ENCODE assay signal across 22 cellular contexts in genomic region chr2:187748958-187749357, GRCh38.
DNase-seq lines count a peak whose midpoint lies in the region; ATAC-seq, FAIRE-seq and TF ChIP-seq lines count a peak whose summit lies in the region.
"Had no signal": no experiment of that assay in that cellular context is flagged by ENCODE, and none has a peak within 500 bp of the region (broad histone marks: within the 10 kb centered on the region; RNA-seq: fewer than 3 reads in every experiment).

No MANE protein-coding gene starts in this region.

- no peaks in the 10 kb centered on the region for H3K79me1 ChIP-seq in H1 (ENCODE audit: low read depth, low read length)

- H2BK20ac ChIP-seq in H1 (ENCODE audit: low read length), result 0 out of 2 replicates have a peak overlapping the region, but pooled peaks have one; percentile 66

- H4K91ac ChIP-seq in H1 (replicated peaks; ENCODE audit: insufficient read length, low read length), result no peak overlapping the region

- H3K27ac Mint-ChIP-seq in stimulated activated memory B cell treated with anti-CD40 and anti-IgM and Interleukin-4, amounts not matched to agents 10 μg/mL and 1 μg/mL and 100 μg/mL, for 72 hours, result no peak overlapping the region
- H3K27ac Mint-ChIP-seq: H9, HFFc6 had no signal

- no peak overlapping the region for H3K23ac ChIP-seq in H1 (ENCODE audit: insufficient read length)

- H4K20me1 ChIP-seq in HepG2 (ENCODE audit: insufficient read depth, low read length) (no peaks in the 10 kb centered on the region), H1 (replicated peaks in 1 of 2; ENCODE audit: control insufficient read depth in 1 of 2, insufficient read depth in 2 of 2, low read length in 2 of 2) (no peaks in the 10 kb centered on the region)

- H3K14ac ChIP-seq in H1 (ENCODE audit: insufficient read length), result no peak overlapping the region

- no peak overlapping the region for H2BK15ac ChIP-seq in H1 (ENCODE audit: low read length)

- H3K4me3 ChIP-seq in HepG2 (replicated peaks in 1 of 3; ENCODE audit: insufficient read depth in 1 of 3, low read depth in 2 of 3, low read length in 3 of 3) (no peak overlapping the region), right lobe of liver (no peak overlapping the region), H1 (ENCODE audit: extremely low read depth in 1 of 4, insufficient read depth in 2 of 4, low read depth in 3 of 4, low read length in 4 of 4) (no peak overlapping the region)
- H3K4me3 ChIP-seq: Peyer's patch, SJSA1 had no signal

- TF ChIP-seq RAD21 in HepG2 (CRISPR knock-in tag; IDR thresholded peaks at IDR 0.05) (no peak), H1 (IDR thresholded peaks at IDR 0.05 in 1 of 2, conservative IDR thresholded peaks at IDR 0.05 in 1 of 2; ENCODE audit: low read depth in 2 of 2, low read length in 2 of 2) (no peak)

- CTCF ChIA-PET in HepG2 (lab: Yijun Ruan, JAX; ENCODE audit: low intra/inter-chr PET ratio, low total read pairs), result no interaction called here
- CTCF ChIA-PET in H1 (lab: Charles Lee; ENCODE audit: partially characterized antibody), result interaction anchor here (1.5 to 1.8 kb wide), 2 partner anchors 90 to 168 kb away, joined by 5 to 7 read pairs; no protein-coding TSS in a partner anchor

- H2AFZ ChIP-seq in HepG2 (ENCODE audit: low read length) (no peak overlapping the region), H1 (ENCODE audit: low read length) (no peak overlapping the region)

- in situ Hi-C loops in HepG2 (cut with HindIII; ENCODE audit: extremely low pct_ligation_motif_present, low pct_unique_long_range_greater_than_20kb), result no loop called here

- H3K4ac ChIP-seq in H1 (replicated peaks; ENCODE audit: insufficient read length, low read depth, low read length), result no peak overlapping the region

- peak overlapping the region; percentile 60; the same call in 1 of the 2 replicates for H2BK5ac ChIP-seq in H1 (ENCODE audit: low read depth, low read length)

- no peak overlapping the region for H4K5ac ChIP-seq in H1 (ENCODE audit: insufficient read length, low read depth, low read length)

- H3K4me2 ChIP-seq in HepG2 (ENCODE audit: low read depth, low read length), result no peak overlapping the region
- no peak overlapping the region for H3K4me2 ChIP-seq in H1 (ENCODE audit: insufficient read depth in 1 of 2, low read depth in 2 of 2, low read length in 2 of 2)

- H3K36me3 ChIP-seq in HepG2 (replicated peaks in 1 of 2; ENCODE audit: control insufficient read depth in 1 of 2, insufficient read depth in 2 of 2, low read length in 2 of 2), result no peaks in the 10 kb centered on the region
- no peaks in the 10 kb centered on the region for H3K36me3 ChIP-seq in right lobe of liver
- no peaks in the 10 kb centered on the region for H3K36me3 ChIP-seq in H1 (ENCODE audit: control insufficient read depth in 2 of 4, insufficient read depth in 4 of 4, low read length in 3 of 4)
- H3K36me3 ChIP-seq: Peyer's patch, SJSA1 had no signal

- no peaks in the 10 kb centered on the region for H3K4me1 Mint-ChIP-seq in stimulated activated memory B cell treated with anti-CD40 and anti-IgM and Interleukin-4, amounts not matched to agents 10 μg/mL and 1 μg/mL and 100 μg/mL, for 72 hours

- H3K79me2 ChIP-seq in HepG2 (ENCODE audit: insufficient read depth, low read length) (no peaks in the 10 kb centered on the region), H1 (ENCODE audit: control insufficient read depth in 1 of 2, insufficient read depth in 2 of 2, low read length in 2 of 2) (no peaks in the 10 kb centered on the region)

- TF ChIP-seq EP300 in HepG2 (IDR thresholded peaks at IDR 0.05; ENCODE audit: low read depth in 2 of 2, low read length in 2 of 2) (no peak), HepG2 (CRISPR knock-in tag; IDR thresholded peaks at IDR 0.05; ENCODE audit: borderline replicate concordance) (no peak), H1 (IDR thresholded peaks at IDR 0.05; ENCODE audit: borderline replicate concordance in 1 of 2, low read depth in 2 of 2, low read length in 2 of 2) (no peak)

- ATAC-seq in HepG2 (peak; percentile 57), right lobe of liver (no peak), HG02973 (IDR thresholded peaks at IDR 0.05; ENCODE audit: unreplicated experiment) (no peak)
- peak; percentile 56 for ATAC-seq in stimulated activated memory B cell treated with anti-CD40 and anti-IgM and Interleukin-4, amounts not matched to agents 10 μg/mL and 1 μg/mL and 100 μg/mL, for 72 hours

- POLR2A ChIA-PET in HepG2 (lab: Yijun Ruan, JAX), result no interaction called here
- POLR2A ChIA-PET in H1 (lab: Charles Lee; ENCODE audit: partially characterized antibody), result no interaction called here

- TF ChIP-seq POLR2A in HepG2 (IDR thresholded peaks at IDR 0.05; ENCODE audit: insufficient read depth in 1 of 2, low read depth in 2 of 2, low read length in 2 of 2) (no peak), right lobe of liver (IDR thresholded peaks at IDR 0.05) (no peak), H1 (IDR thresholded peaks at IDR 0.05; ENCODE audit: control extremely low read depth in 1 of 2, low read depth in 2 of 2, low read length in 2 of 2) (no peak)

- H2BK12ac ChIP-seq in H1 (ENCODE audit: low read depth, low read length), result 0 out of 2 replicates have a peak overlapping the region, but pooled peaks have one; percentile 39

- no TSS peak for BruUV-seq in HepG2 (replicated peaks; lab: Mats Ljungman, UMichigan)

- no peaks in the 10 kb centered on the region for H3K27me3 ChIP-seq in HepG2 (ENCODE audit: control insufficient read depth in 1 of 2, insufficient read depth in 2 of 2, low read length in 2 of 2)
- no peaks in the 10 kb centered on the region for H3K27me3 ChIP-seq in right lobe of liver
- no peaks in the 10 kb centered on the region for H3K27me3 ChIP-seq in H1 (replicated peaks in 1 of 4; ENCODE audit: control insufficient read depth in 3 of 4, extremely low read depth in 1 of 4, insufficient read depth in 3 of 4, low read length in 3 of 4)
- H3K27me3 ChIP-seq: Peyer's patch, SJSA1 had no signal

- no peak overlapping the region for H3K9ac ChIP-seq in HepG2 (ENCODE audit: insufficient read depth, low read depth, low read length)
- H3K9ac ChIP-seq in H1 (replicated peaks in 1 of 4; ENCODE audit: extremely low read depth in 1 of 4, low read depth in 3 of 4, low read length in 3 of 4), result no peak overlapping the region

- H3K18ac ChIP-seq in H1 (ENCODE audit: extremely low read depth, low read length), result no peak overlapping the region

- H2AK5ac ChIP-seq in H1 (ENCODE audit: low read depth, low read length), result no peak overlapping the region

- peaks cover 10% of the 10 kb centered on the region for H3K9me3 Mint-ChIP-seq in stimulated activated memory B cell treated with anti-CD40 and anti-IgM and Interleukin-4, amounts not matched to agents 10 μg/mL and 1 μg/mL and 100 μg/mL, for 72 hours
- H3K9me3 Mint-ChIP-seq: HFFc6 had no signal

- no peaks in the 10 kb centered on the region for H3K23me2 ChIP-seq in H1 (ENCODE audit: low read depth, low read length)

- no peaks in the 10 kb centered on the region for H3K27me3 Mint-ChIP-seq in stimulated activated memory B cell treated with anti-CD40 and anti-IgM and Interleukin-4, amounts not matched to agents 10 μg/mL and 1 μg/mL and 100 μg/mL, for 72 hours

- FAIRE-seq in HepG2 (lab: Jason Lieb, UNC), result no peak
- FAIRE-seq in H1 (lab: Jason Lieb, UNC), result no peak
- FAIRE-seq in D721Med (lab: Jason Lieb, UNC), result no peak

- H3K36me3 Mint-ChIP-seq in stimulated activated memory B cell treated with anti-CD40 and anti-IgM and Interleukin-4, amounts not matched to agents 10 μg/mL and 1 μg/mL and 100 μg/mL, for 72 hours, result no peaks in the 10 kb centered on the region

- DNase-seq in HepG2 (ENCODE audit: low spot score) (no peak), right lobe of liver (no peak), H1 (ENCODE audit: low read depth in 1 of 2, low spot score in 2 of 2) (no peak), D721Med (ENCODE audit: insufficient read length, low spot score) (no peak), NCI-H2171 treated with DMSO at 0.1 percent for 48 hours (lab: John Stamatoyannopoulos, UW) (no peak), mesenteric fat pad (ENCODE audit: low spot score) (no peak)
- DNase-seq: DMS79 treated with DMSO at 0.1 percent for 48 hours; H9; HFFc6; KG1; NCI-H1092 treated with DMSO at 0.1 percent for 48 hours; NCI-H1436 treated with DMSO at 0.1 percent for 48 hours; NCI-H1930; NCI-H2227 treated with DMSO at 0.1 percent for 48 hours; NCI-H510A treated with DMSO at 0.1 percent for 48 hours; NCI-H748 treated with DMSO at 0.1 percent for 48 hours; NK-92 treated with Interleukin-12 subunit alpha and Interleukin-12 subunit beta, amount 100 ng/mL, for 24 hours; Peyer's patch had no signal

- H3K4me1 ChIP-seq in HepG2 (ENCODE audit: insufficient read depth, low read length) (no peaks in the 10 kb centered on the region), right lobe of liver (no peaks in the 10 kb centered on the region), H1 (replicated peaks in 1 of 4; ENCODE audit: control insufficient read depth in 3 of 4, insufficient read depth in 4 of 4, low read length in 3 of 4) (no peaks in the 10 kb centered on the region)
- H3K4me1 ChIP-seq: Peyer's patch, SJSA1 had no signal

- H3K9me3 ChIP-seq in HepG2 (ENCODE audit: low read length), result no peaks in the 10 kb centered on the region
- H3K9me3 ChIP-seq in right lobe of liver, result no peaks in the 10 kb centered on the region
- H3K9me3 ChIP-seq in H1 (ENCODE audit: insufficient read depth in 2 of 2, low read depth in 1 of 2, low read length in 1 of 2), result no peaks in the 10 kb centered on the region
- H3K9me3 ChIP-seq: Peyer's patch, SJSA1 had no signal

- no peak for TF ChIP-seq CTCF in HepG2 (CRISPR knock-in tag; IDR thresholded peaks at IDR 0.05)
- no peak for TF ChIP-seq CTCF in right lobe of liver (IDR thresholded peaks at IDR 0.05)
- TF ChIP-seq CTCF in H1 (IDR thresholded peaks at IDR 0.05; ENCODE audit: control extremely low read depth in 1 of 3, insufficient read depth in 1 of 3, low read depth in 1 of 3, low read length in 3 of 3), result no peak
- no peak for TF ChIP-seq CTCF in D721Med (IDR thresholded peaks at IDR 0.05; ENCODE audit: insufficient read depth, missing control alignments)

- intact Hi-C loops in HepG2 (cut with micrococcal nuclease; ENCODE audit: unreplicated experiment) (no loop called here), right lobe of liver (cut with DNase I) (no loop called here)

- WGBS in HepG2 (ENCODE audit: low lambda C conversion rate), result 3% methylated on average over 4 of the region's 4 CpGs
- WGBS in right lobe of liver (ENCODE audit: insufficient coverage, low coverage, low lambda C conversion rate, missing lambda C conversion rate), result 44% methylated on average over 3 of the region's 4 CpGs
- WGBS in H1 (ENCODE audit: extremely low coverage in 1 of 2, insufficient coverage in 1 of 2, insufficient read length in 1 of 2, insufficient replicate concordance in 2 of 2, low coverage in 1 of 2, low lambda C conversion rate in 2 of 2, missing lambda C conversion rate in 1 of 2), 2 experiments, result 94% methylated on average over 4 of the region's 4 CpGs; no CpG with 5 or more reads in 1 of the 2 experiments

- H3K27ac ChIP-seq in HepG2 (ENCODE audit: extremely low read length, insufficient read depth, low read length) (no peak overlapping the region), right lobe of liver (no peak overlapping the region), H1 (ENCODE audit: low read depth, low read length) (no peak overlapping the region)
- H3K27ac ChIP-seq: C4-2B, Peyer's patch, SJSA1 had no signal

- H3K56ac ChIP-seq in H1 (replicated peaks; ENCODE audit: insufficient read length, low read depth, low read length), result no peak overlapping the region

- no peak overlapping the region for H2BK120ac ChIP-seq in H1 (replicated peaks; ENCODE audit: low read depth, low read length)

- H4K8ac ChIP-seq in H1 (ENCODE audit: extremely low read depth, insufficient read depth, low read length), result no peak overlapping the region; the same call in 1 of the 2 replicates

- no peak overlapping the region for H3K4me3 Mint-ChIP-seq in stimulated activated memory B cell treated with anti-CD40 and anti-IgM and Interleukin-4, amounts not matched to agents 10 μg/mL and 1 μg/mL and 100 μg/mL, for 72 hours
- H3K4me3 Mint-ChIP-seq: H9, HFFc6 had no signal

Comparison
In these comparisons a context has a peak if more than half of its experiments do, and no peak if none do; other contexts are left out.
1. ATAC-seq: peak in HepG2 (single experiment) and stimulated activated memory B cell treated with anti-CD40 and anti-IgM and Interleukin-4, amounts not matched to agents 10 μg/mL and 1 μg/mL and 100 μg/mL, for 72 hours (single experiment); none in right lobe of liver (0 of 4) and HG02973 (single experiment).